In genomic region chr21:25341981-25342380, GRCh38 we compare ENCODE assay signal across 38 cellular contexts.
"Had no signal": no experiment of that assay in that cellular context is flagged by ENCODE, and none has a peak within 500 bp of the region (broad histone marks: within the 10 kb centered on the region; RNA-seq: fewer than 3 reads in every experiment).

No MANE protein-coding gene starts in this region.

- H3K4me3 Mint-ChIP-seq: activated naive CD4-positive, alpha-beta T cell treated with anti-CD3 and anti-CD28 coated beads for 36 hours; activated naive CD4-positive, alpha-beta T cell treated with anti-CD3 and anti-CD28 coated beads, Interleukin-2, amount 10 ng/mL, durations not matched to agents 7 days and 5 days; activated naive CD4-positive, alpha-beta T cell treated with anti-CD3 and anti-CD28 coated beads, Interleukin-2, amount 50 U/mL, for 24 hours; activated naive CD8-positive, alpha-beta T cell; activated naive CD8-positive, alpha-beta T cell treated with anti-CD3 and anti-CD28 coated beads for 36 hours; activated naive CD8-positive, alpha-beta T cell treated with anti-CD3 and anti-CD28 coated beads, Interleukin-2, amount 10 ng/mL, durations not matched to agents 7 days and 5 days; activated naive CD8-positive, alpha-beta T cell treated with anti-CD3 and anti-CD28 coated beads, Interleukin-2, amount 50 U/mL, for 24 hours; activated T-cell treated with anti-CD3 and anti-CD28 coated beads, Interleukin-2, amount 50 U/mL, for 24 hours; activated T-cell treated with anti-CD3 and anti-CD28 coated beads, Interleukin-2, amount 50 U/mL, for 4 hours; activated T-cell treated with anti-CD3 and anti-CD28 coated beads, Interleukin-2, amount 50 U/mL, for 72 hours; activated T-helper 1 cell treated with anti-CD3 and anti-CD28 coated beads, Interleukin-12 subunit alpha, Interleukin-12 subunit beta, Interleukin-2, Interleukin-4 antibody, amounts not matched to agents 30 ng/mL and 10 ng/mL and 1 ng/mL, durations not matched to agents 14 hours and 24 hours and 36 hours; activated T-helper 17 cell treated with anti-CD3 and anti-CD28 coated beads, Interleukin-2, amount 50 U/mL, for 72 hours; brain; central memory CD8-positive, alpha-beta T cell had no signal

- ATAC-seq: activated naive CD4-positive, alpha-beta T cell treated with anti-CD3 and anti-CD28 coated beads, Interleukin-2, amount 50 U/mL, for 72 hours; activated naive CD8-positive, alpha-beta T cell treated with anti-CD3 and anti-CD28 coated beads, Interleukin-2, amount 50 U/mL, for 24 hours; activated T-cell treated with anti-CD3 and anti-CD28 coated beads, Interleukin-2, amount 50 U/mL, for 4 hours; activated T-cell treated with anti-CD3 and anti-CD28 coated beads, Interleukin-2, amount 50 U/mL, for 72 hours; activated T-helper 17 cell treated with anti-CD3 and anti-CD28 coated beads, Interleukin-2, amount 50 U/mL, for 72 hours; body of pancreas had no signal

- H3K4me1 Mint-ChIP-seq: activated naive CD4-positive, alpha-beta T cell treated with anti-CD3 and anti-CD28 coated beads, Interleukin-2, amount 10 ng/mL, durations not matched to agents 7 days and 5 days; activated naive CD4-positive, alpha-beta T cell treated with anti-CD3 and anti-CD28 coated beads, Interleukin-2, amount 50 U/mL, for 24 hours; activated naive CD8-positive, alpha-beta T cell treated with anti-CD3 and anti-CD28 coated beads for 36 hours; activated naive CD8-positive, alpha-beta T cell treated with anti-CD3 and anti-CD28 coated beads, Interleukin-2, amount 10 ng/mL, durations not matched to agents 7 days and 5 days; activated naive CD8-positive, alpha-beta T cell treated with anti-CD3 and anti-CD28 coated beads, Interleukin-2, amount 50 U/mL, for 24 hours; activated T-helper 17 cell treated with anti-CD3 and anti-CD28 coated beads, Interleukin-2, amount 50 U/mL, for 72 hours; brain; central memory CD8-positive, alpha-beta T cell had no signal

- H3K27ac ChIP-seq: adrenal gland, ascending aorta, body of pancreas, brain microvascular endothelial cell, breast epithelium, cardiac muscle cell had no signal

- H3K4me1 ChIP-seq: adrenal gland, ascending aorta, body of pancreas, breast epithelium had no signal

- H3K27ac Mint-ChIP-seq: activated naive CD4-positive, alpha-beta T cell treated with anti-CD3 and anti-CD28 coated beads for 36 hours; activated naive CD4-positive, alpha-beta T cell treated with anti-CD3 and anti-CD28 coated beads, Interleukin-2, amount 10 ng/mL, durations not matched to agents 7 days and 5 days; activated naive CD4-positive, alpha-beta T cell treated with anti-CD3 and anti-CD28 coated beads, Interleukin-2, amount 50 U/mL, for 24 hours; activated naive CD4-positive, alpha-beta T cell treated with anti-CD3 and anti-CD28 coated beads, Interleukin-2, amount 50 U/mL, for 72 hours; activated naive CD8-positive, alpha-beta T cell; activated naive CD8-positive, alpha-beta T cell treated with anti-CD3 and anti-CD28 coated beads for 36 hours; activated naive CD8-positive, alpha-beta T cell treated with anti-CD3 and anti-CD28 coated beads, Interleukin-2, amount 10 ng/mL, durations not matched to agents 7 days and 5 days; activated naive CD8-positive, alpha-beta T cell treated with anti-CD3 and anti-CD28 coated beads, Interleukin-2, amount 50 U/mL, for 24 hours; activated T-cell treated with anti-CD3 and anti-CD28 coated beads, Interleukin-2, amount 50 U/mL, for 24 hours; activated T-cell treated with anti-CD3 and anti-CD28 coated beads, Interleukin-2, amount 50 U/mL, for 72 hours; activated T-helper 1 cell treated with anti-CD3 and anti-CD28 coated beads, Interleukin-12 subunit alpha, Interleukin-12 subunit beta, Interleukin-2, Interleukin-4 antibody, amounts not matched to agents 30 ng/mL and 10 ng/mL and 1 ng/mL, durations not matched to agents 14 hours and 24 hours and 36 hours; activated T-helper 17 cell treated with anti-CD3 and anti-CD28 coated beads, Interleukin-2, amount 50 U/mL, for 72 hours; activated T-helper 2 cell treated with anti-CD3 and anti-CD28 coated beads, Interferon-gamma antibody, Interleukin-2, Interleukin-4, amounts not matched to agents 10 μg/mL and 5 μg/mL and 100 μg/mL, durations not matched to agents 14 hours and 24 hours and 36 hours; brain had no signal

- H3K9me3 Mint-ChIP-seq: activated naive CD4-positive, alpha-beta T cell treated with anti-CD3 and anti-CD28 coated beads for 36 hours; activated naive CD4-positive, alpha-beta T cell treated with anti-CD3 and anti-CD28 coated beads, Interleukin-2, amount 10 ng/mL, durations not matched to agents 7 days and 5 days; activated naive CD4-positive, alpha-beta T cell treated with anti-CD3 and anti-CD28 coated beads, Interleukin-2, amount 50 U/mL, for 24 hours; activated naive CD4-positive, alpha-beta T cell treated with anti-CD3 and anti-CD28 coated beads, Interleukin-2, amount 50 U/mL, for 72 hours; activated naive CD8-positive, alpha-beta T cell treated with anti-CD3 and anti-CD28 coated beads for 36 hours; activated naive CD8-positive, alpha-beta T cell treated with anti-CD3 and anti-CD28 coated beads, Interleukin-2, amount 10 ng/mL, durations not matched to agents 7 days and 5 days; activated T-cell treated with anti-CD3 and anti-CD28 coated beads, Interleukin-2, amount 50 U/mL, for 24 hours; activated T-cell treated with anti-CD3 and anti-CD28 coated beads, Interleukin-2, amount 50 U/mL, for 4 hours; activated T-cell treated with anti-CD3 and anti-CD28 coated beads, Interleukin-2, amount 50 U/mL, for 72 hours; activated T-helper 1 cell treated with anti-CD3 and anti-CD28 coated beads, Interleukin-12 subunit alpha, Interleukin-12 subunit beta, Interleukin-2, Interleukin-4 antibody, amounts not matched to agents 30 ng/mL and 10 ng/mL and 1 ng/mL, durations not matched to agents 14 hours and 24 hours and 36 hours; activated T-helper 17 cell treated with anti-CD3 and anti-CD28 coated beads, Interleukin-2, amount 50 U/mL, for 72 hours; activated T-helper 2 cell treated with anti-CD3 and anti-CD28 coated beads, Interferon-gamma antibody, Interleukin-2, Interleukin-4, amounts not matched to agents 10 μg/mL and 5 μg/mL and 100 μg/mL, durations not matched to agents 14 hours and 24 hours and 36 hours; central memory CD8-positive, alpha-beta T cell had no signal

- H3K9me3 ChIP-seq: adrenal gland, ascending aorta, body of pancreas, breast epithelium had no signal

- H3K27me3 ChIP-seq: adrenal gland, ascending aorta, body of pancreas, brain microvascular endothelial cell, breast epithelium, cardiac muscle cell had no signal

- H3K27me3 Mint-ChIP-seq: activated naive CD4-positive, alpha-beta T cell treated with anti-CD3 and anti-CD28 coated beads, Interleukin-2, amount 50 U/mL, for 24 hours; brain; central memory CD8-positive, alpha-beta T cell had no signal

- DNase-seq: activated effector memory CD4-positive, alpha-beta T cell treated with anti-CD3 and anti-CD28 coated beads, Interleukin-2, amount 50 U/mL, for 16 hours; activated effector memory CD4-positive, alpha-beta T cell treated with Interleukin-2 at 50 U/mL for 16 hours; activated gamma-delta T cell; activated gamma-delta T cell treated with Interleukin-2 at 50 U/mL for 16 hours; activated naive CD4-positive, alpha-beta T cell; activated naive CD4-positive, alpha-beta T cell treated with anti-CD3 and anti-CD28 coated beads for 36 hours; activated naive CD4-positive, alpha-beta T cell treated with anti-CD3 and anti-CD28 coated beads, Interleukin-2, amount 10 ng/mL, durations not matched to agents 7 days and 5 days; activated naive CD4-positive, alpha-beta T cell treated with anti-CD3 and anti-CD28 coated beads, Interleukin-2, amount 50 U/mL, for 16 hours; activated naive CD4-positive, alpha-beta T cell treated with Interleukin-2 at 50 U/mL for 16 hours; activated naive CD8-positive, alpha-beta T cell treated with anti-CD3 and anti-CD28 coated beads for 36 hours; activated naive CD8-positive, alpha-beta T cell treated with anti-CD3 and anti-CD28 coated beads, Interleukin-2, amount 10 ng/mL, durations not matched to agents 7 days and 5 days; activated naive CD8-positive, alpha-beta T cell treated with anti-CD3 and anti-CD28 coated beads, Interleukin-2, amount 50 U/mL, for 24 hours; activated T-cell treated with anti-CD3 and anti-CD28 coated beads, Interleukin-2, amount 50 U/mL, for 1 hour; activated T-cell treated with anti-CD3 and anti-CD28 coated beads, Interleukin-2, amount 50 U/mL, for 24 hours; activated T-cell treated with anti-CD3 and anti-CD28 coated beads, Interleukin-2, amount 50 U/mL, for 4 hours; activated T-cell treated with anti-CD3 and anti-CD28 coated beads, Interleukin-2, amount 50 U/mL, for 48 hours; activated T-cell treated with anti-CD3 and anti-CD28 coated beads, Interleukin-2, amount 50 U/mL, for 72 hours; adrenal gland; amniotic stem cell; amygdala; anterior cingulate cortex; aorta; body of pancreas; brain microvascular endothelial cell; caudate nucleus; central memory CD4-positive, alpha-beta T cell; cerebellar nuclear complex had no signal

- H3K4me3 ChIP-seq: adrenal gland, ascending aorta, body of pancreas, breast epithelium, cardiac muscle cell had no signal

- H3K36me3 ChIP-seq: adrenal gland, ascending aorta, brain microvascular endothelial cell, breast epithelium, cardiac muscle cell had no signal

- H3K36me3 Mint-ChIP-seq: activated naive CD4-positive, alpha-beta T cell treated with anti-CD3 and anti-CD28 coated beads, Interleukin-2, amount 10 ng/mL, durations not matched to agents 7 days and 5 days; activated naive CD4-positive, alpha-beta T cell treated with anti-CD3 and anti-CD28 coated beads, Interleukin-2, amount 50 U/mL, for 24 hours; activated naive CD4-positive, alpha-beta T cell treated with anti-CD3 and anti-CD28 coated beads, Interleukin-2, amount 50 U/mL, for 72 hours; activated naive CD8-positive, alpha-beta T cell; activated naive CD8-positive, alpha-beta T cell treated with anti-CD3 and anti-CD28 coated beads for 36 hours; activated naive CD8-positive, alpha-beta T cell treated with anti-CD3 and anti-CD28 coated beads, Interleukin-2, amount 10 ng/mL, durations not matched to agents 7 days and 5 days; brain had no signal
